Comparison of ENCODE assay signal across 8 cellular contexts in the genomic region with DNA sequence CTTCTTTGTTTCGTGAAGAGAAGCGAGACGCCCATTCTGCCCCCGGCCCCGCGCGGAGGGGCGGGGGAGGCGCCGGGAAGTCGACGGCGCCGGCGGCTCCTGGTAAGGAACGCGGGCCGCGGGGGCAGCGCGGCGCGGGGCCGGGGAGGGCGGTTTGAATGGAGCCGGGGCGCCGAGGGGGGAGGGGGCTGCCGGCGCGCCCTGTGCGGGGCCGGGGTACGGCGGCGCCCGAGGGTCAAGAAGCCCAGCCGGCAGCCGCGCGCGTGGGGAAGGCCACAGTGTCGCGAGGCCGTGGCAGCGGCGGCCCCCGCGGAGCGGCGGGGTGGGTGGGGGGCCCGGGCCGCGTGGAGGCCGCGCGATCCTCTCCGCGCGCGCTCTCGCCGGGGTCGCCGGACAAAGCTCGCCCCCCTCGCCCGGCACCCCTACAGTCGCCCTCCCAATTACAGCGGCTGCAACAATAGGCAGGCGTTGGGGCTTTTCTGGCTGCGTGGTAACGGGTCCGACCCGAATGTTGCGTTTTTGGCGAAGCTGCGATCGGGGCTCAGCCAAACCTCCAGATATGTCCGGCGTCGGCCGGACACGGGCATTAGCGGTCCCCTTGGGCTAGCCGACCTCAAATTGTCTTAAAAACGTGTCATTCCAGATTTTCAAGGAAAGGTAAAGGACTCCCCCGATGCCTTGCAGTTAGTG. TPM values are rescaled to one million over a fixed set of nuclear protein-coding genes. Genes with fewer than 3 reads are reported as not detected.
DNase-seq lines count a peak whose midpoint lies in the region; ATAC-seq, FAIRE-seq and TF ChIP-seq lines count a peak whose summit lies in the region.

No MANE protein-coding gene starts in this region.

- intact Hi-C loops in activated T-helper 1 cell treated with anti-CD3 and anti-CD28 coated beads, Interleukin-12 subunit alpha, Interleukin-12 subunit beta, Interleukin-2, Interleukin-4 antibody, amounts not matched to agents 30 ng/mL and 10 ng/mL and 1 ng/mL, durations not matched to agents 14 hours and 24 hours and 36 hours (cut with micrococcal nuclease), result loop anchor here (1.0 to 5.0 kb wide), 4 partner anchors 90 to 394 kb away; a partner anchor contains a TSS

- H3K27me3 Mint-ChIP-seq in activated T-helper 1 cell treated with anti-CD3 and anti-CD28 coated beads, Interleukin-12 subunit alpha, Interleukin-12 subunit beta, Interleukin-2, Interleukin-4 antibody, amounts not matched to agents 30 ng/mL and 10 ng/mL and 1 ng/mL, durations not matched to agents 14 hours and 24 hours and 36 hours (ENCODE audit: insufficient read depth), result no peaks in the 10 kb centered on the region

- FAIRE-seq in RCC 7860 (lab: Jason Lieb, UNC), result no peak

- TF ChIP-seq CTCF in omental fat pad (IDR thresholded peaks at IDR 0.05), result no peak

- peak overlapping the region; percentile 98 for H3K9ac ChIP-seq in ES-I3 (ENCODE audit: low read depth, low read length)
- H3K9ac ChIP-seq in HUES6 (ENCODE audit: low read length), result peak overlapping the region; percentile 95

- no peaks in the 10 kb centered on the region for H3K27me3 ChIP-seq in HUES6 (ENCODE audit: control insufficient read depth, insufficient read depth, low read length)

- peak; percentile 10 for DNase-seq in activated T-helper 1 cell treated with anti-CD3 and anti-CD28 coated beads, Interleukin-12 subunit alpha, Interleukin-12 subunit beta, Interleukin-2, Interleukin-4 antibody, amounts not matched to agents 30 ng/mL and 10 ng/mL and 1 ng/mL, durations not matched to agents 14 hours and 24 hours and 36 hours (ENCODE audit: low spot score)
- DNase-seq in glomerular visceral epithelial cell (ENCODE audit: extremely low spot score), result peak; percentile 31
- no peak for DNase-seq in omental fat pad (ENCODE audit: low spot score)
- DNase-seq in RCC 7860 (ENCODE audit: low spot score), result no peak

- H3K27ac ChIP-seq in HUES6 (ENCODE audit: low read depth, low read length), result peak overlapping the region; percentile 85; the same call in 1 of the 2 replicates

- peaks cover 12% of the 10 kb centered on the region for H3K36me3 Mint-ChIP-seq in activated T-helper 1 cell treated with anti-CD3 and anti-CD28 coated beads, Interleukin-12 subunit alpha, Interleukin-12 subunit beta, Interleukin-2, Interleukin-4 antibody, amounts not matched to agents 30 ng/mL and 10 ng/mL and 1 ng/mL, durations not matched to agents 14 hours and 24 hours and 36 hours (ENCODE audit: low read depth)

- peak overlapping the region; percentile 94 for H3K4me3 ChIP-seq in HUES6 (ENCODE audit: low read depth, low read length)

- ATAC-seq in GM21447 (IDR thresholded peaks at IDR 0.05; ENCODE audit: unreplicated experiment) (peak; percentile 23), omental fat pad (ENCODE audit: low FRiP score) (peak; percentile 67), GM18870 (IDR thresholded peaks at IDR 0.05; ENCODE audit: unreplicated experiment) (no peak)

- H3K27ac Mint-ChIP-seq in activated T-helper 1 cell treated with anti-CD3 and anti-CD28 coated beads, Interleukin-12 subunit alpha, Interleukin-12 subunit beta, Interleukin-2, Interleukin-4 antibody, amounts not matched to agents 30 ng/mL and 10 ng/mL and 1 ng/mL, durations not matched to agents 14 hours and 24 hours and 36 hours, result peak overlapping the region; percentile 72

- H3K4me1 Mint-ChIP-seq in activated T-helper 1 cell treated with anti-CD3 and anti-CD28 coated beads, Interleukin-12 subunit alpha, Interleukin-12 subunit beta, Interleukin-2, Interleukin-4 antibody, amounts not matched to agents 30 ng/mL and 10 ng/mL and 1 ng/mL, durations not matched to agents 14 hours and 24 hours and 36 hours (ENCODE audit: low read depth), result peaks cover 40% of the 10 kb centered on the region

- peak overlapping the region; percentile 89 for H3K4me3 Mint-ChIP-seq in activated T-helper 1 cell treated with anti-CD3 and anti-CD28 coated beads, Interleukin-12 subunit alpha, Interleukin-12 subunit beta, Interleukin-2, Interleukin-4 antibody, amounts not matched to agents 30 ng/mL and 10 ng/mL and 1 ng/mL, durations not matched to agents 14 hours and 24 hours and 36 hours

- H3K36me3 ChIP-seq in ES-I3 (ENCODE audit: insufficient read depth, low read length), result no peaks in the 10 kb centered on the region
- H3K36me3 ChIP-seq in HUES6 (ENCODE audit: control insufficient read depth, insufficient read depth, low read length), result 0 out of 2 replicates have a peak, but pooled peaks cover 2% of the 10 kb centered on the region

- H3K9me3 ChIP-seq in ES-I3 (ENCODE audit: control insufficient read depth, insufficient read depth, low read length) (no peaks in the 10 kb centered on the region), HUES6 (ENCODE audit: control insufficient read depth, insufficient read depth, low read depth, low read length) (no peaks in the 10 kb centered on the region)

- no peaks in the 10 kb centered on the region for H3K9me3 Mint-ChIP-seq in activated T-helper 1 cell treated with anti-CD3 and anti-CD28 coated beads, Interleukin-12 subunit alpha, Interleukin-12 subunit beta, Interleukin-2, Interleukin-4 antibody, amounts not matched to agents 30 ng/mL and 10 ng/mL and 1 ng/mL, durations not matched to agents 14 hours and 24 hours and 36 hours

- H3K4me1 ChIP-seq in ES-I3 (ENCODE audit: insufficient read depth, low read length) (peaks cover 12% of the 10 kb centered on the region; the same call in 1 of the 2 replicates), HUES6 (ENCODE audit: control insufficient read depth, insufficient read depth, low read length) (peaks cover 1% of the 10 kb centered on the region; the same call in 1 of the 2 replicates)

RNA-seq across cellular contexts. Expression of a gene that starts 0.4 kb away (rescaled TPM):
- total RNA-seq in activated T-helper 1 cell treated with anti-CD3 and anti-CD28 coated beads, Interleukin-12 subunit alpha, Interleukin-12 subunit beta, Interleukin-2, Interleukin-4 antibody, amounts not matched to agents 30 ng/mL and 10 ng/mL and 1 ng/mL, durations not matched to agents 14 hours and 24 hours and 36 hours, result 177 and 178 TPM in 2 replicates
- 10 to 100 TPM; 42.4 to 89.9 (median 57.8) TPM for total RNA-seq in omental fat pad

RNA-seq across cellular contexts. Expression of a gene that starts 32.6 kb away (rescaled TPM):
- total RNA-seq in activated T-helper 1 cell treated with anti-CD3 and anti-CD28 coated beads, Interleukin-12 subunit alpha, Interleukin-12 subunit beta, Interleukin-2, Interleukin-4 antibody, amounts not matched to agents 30 ng/mL and 10 ng/mL and 1 ng/mL, durations not matched to agents 14 hours and 24 hours and 36 hours, result 22.6 and 22.7 TPM in 2 replicates
- total RNA-seq in omental fat pad, result 10 to 100 TPM; 14.7 to 22.1 (median 20.3) TPM

RNA-seq across cellular contexts. Expression of a gene that starts 32.8 kb away (rescaled TPM):
- 28.8 and 29.5 TPM in 2 replicates for total RNA-seq in activated T-helper 1 cell treated with anti-CD3 and anti-CD28 coated beads, Interleukin-12 subunit alpha, Interleukin-12 subunit beta, Interleukin-2, Interleukin-4 antibody, amounts not matched to agents 30 ng/mL and 10 ng/mL and 1 ng/mL, durations not matched to agents 14 hours and 24 hours and 36 hours
- 10 to 100 TPM; 31.0 to 52.4 (median 39.1) TPM for total RNA-seq in omental fat pad

Comparison
In these comparisons a context has a peak if more than half of its experiments do, and no peak if none do; other contexts are left out.
1. DNase-seq: peak in activated T-helper 1 cell treated with anti-CD3 and anti-CD28 coated beads, Interleukin-12 subunit alpha, Interleukin-12 subunit beta, Interleukin-2, Interleukin-4 antibody, amounts not matched to agents 30 ng/mL and 10 ng/mL and 1 ng/mL, durations not matched to agents 14 hours and 24 hours and 36 hours (single experiment) and glomerular visceral epithelial cell (single experiment); none in omental fat pad (single experiment) and RCC 7860 (single experiment).